15 cellular contexts compared by ENCODE assay signal in the genomic region with DNA sequence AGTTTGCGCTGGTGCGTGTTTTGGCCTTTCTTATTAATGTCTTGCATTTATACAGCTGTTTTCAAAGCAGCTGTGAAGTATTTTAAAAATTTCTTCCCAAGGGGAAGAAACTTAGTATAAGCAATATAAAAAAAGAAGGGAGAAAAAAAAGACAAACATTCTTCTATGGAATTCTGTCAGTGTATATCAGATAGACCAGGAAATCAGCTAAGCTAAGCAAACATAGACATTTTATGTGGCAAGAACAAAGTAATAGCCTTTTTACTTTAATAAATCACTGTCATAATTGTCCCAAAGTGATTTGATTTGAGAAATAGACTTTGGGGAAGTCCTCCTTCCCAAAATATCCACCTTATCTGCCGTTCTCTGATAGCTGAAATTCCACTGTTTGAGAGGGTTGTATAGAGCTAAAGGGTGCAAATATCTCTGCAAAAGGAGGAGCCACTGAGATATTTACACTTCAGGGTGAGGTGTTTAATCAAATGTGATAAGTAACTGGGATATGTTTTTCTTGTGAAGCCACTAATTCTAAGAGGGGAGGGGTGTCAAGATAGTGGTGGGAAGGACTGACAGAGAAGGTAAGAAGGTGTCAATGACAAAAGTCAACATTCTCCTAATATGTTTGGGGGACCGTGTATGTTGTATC.
"Had no signal": no experiment of that assay in that cellular context is flagged by ENCODE, and none has a peak within 500 bp of the region (broad histone marks: within the 10 kb centered on the region; RNA-seq: fewer than 3 reads in every experiment).

No MANE protein-coding gene starts in this region.

- DNase-seq: activated CD4-positive, alpha-beta T cell treated with anti-CD3 and anti-CD28 coated beads for 4 hours; activated CD8-positive, alpha-beta memory T cell treated with anti-CD3 and anti-CD28 coated beads, Interleukin-2, amount 50 U/mL, for 4 hours; activated CD8-positive, alpha-beta T cell treated with anti-CD3 and anti-CD28 coated beads, Interleukin-2, amount 10 ng/mL, durations not matched to agents 7 days and 5 days; activated gamma-delta T cell treated with Interleukin-2 at 50 U/mL for 16 hours; activated T-cell treated with anti-CD3 and anti-CD28 coated beads, Interleukin-2, amount 50 U/mL, for 48 hours; amygdala; cerebellar nuclear complex; left ventricle myocardium superior; nephron progenitor cell; sigmoid colon; stimulated activated CD4-positive, alpha-beta T cell treated with anti-CD3 and anti-CD28 coated beads, Interleukin-2, amount 100 ng/mL, for 48 hours; T-helper 17 cell had no signal

- H3K4me3 ChIP-seq: sigmoid colon, vagina had no signal

- H3K36me3 ChIP-seq: sigmoid colon, vagina had no signal

- H3K27me3 ChIP-seq: sigmoid colon, vagina had no signal

- H3K9me3 ChIP-seq: sigmoid colon, vagina had no signal

- H3K27ac ChIP-seq: sigmoid colon, vagina had no signal

- ATAC-seq: activated CD8-positive, alpha-beta T cell treated with anti-CD3 and anti-CD28 coated beads, Interleukin-2, amount 10 ng/mL, durations not matched to agents 7 days and 5 days; stimulated activated memory B cell treated with anti-CD40 and anti-IgM and Interleukin-4, amounts not matched to agents 10 μg/mL and 1 μg/mL and 100 μg/mL, for 72 hours; T-helper 17 cell; WTC11 had no signal
